In genomic region chr17:28926366-28926765, GRCh38 we compare ENCODE assay signal across 10 cellular contexts. TPM values are rescaled to one million over a fixed set of nuclear protein-coding genes. Genes with fewer than 3 reads are reported as not detected.
DNase-seq lines count a peak whose midpoint lies in the region; ATAC-seq, FAIRE-seq and TF ChIP-seq lines count a peak whose summit lies in the region.
"Had no signal": no experiment of that assay in that cellular context is flagged by ENCODE, and none has a peak within 500 bp of the region (broad histone marks: within the 10 kb centered on the region; RNA-seq: fewer than 3 reads in every experiment).

No MANE protein-coding gene starts in this region.

- no peaks in the 10 kb centered on the region for H3K9me1 ChIP-seq in endothelial cell of umbilical vein (replicated peaks; ENCODE audit: control insufficient read depth, extremely low read depth, insufficient read depth, low read length)

- peaks cover 3% of the 10 kb centered on the region for H3K27me3 Mint-ChIP-seq in HFFc6 (ENCODE audit: insufficient read depth)

- ATAC-seq in GM19328 (IDR thresholded peaks at IDR 0.05; ENCODE audit: unreplicated experiment) = no peak
- no peak for ATAC-seq in GM21526 (IDR thresholded peaks at IDR 0.05; ENCODE audit: low FRiP score, unreplicated experiment)

- H3K27me3 ChIP-seq in endothelial cell of umbilical vein (ENCODE audit: control insufficient read depth in 2 of 2, insufficient read depth in 2 of 2, low read length in 2 of 2) (no peaks in the 10 kb centered on the region), skeletal muscle tissue (ENCODE audit: control insufficient read depth in 3 of 3, insufficient read depth in 3 of 3, low read length in 3 of 3) (no peaks in the 10 kb centered on the region)

- no peak for TF ChIP-seq POLR2A in endothelial cell of umbilical vein (IDR thresholded peaks at IDR 0.05; ENCODE audit: low read depth, low read length)

- dilution Hi-C loops in endothelial cell of umbilical vein (cut with MboI; ENCODE audit: extremely low pct_ligation_motif_present, low sequenced_read_pairs) = no loop called here

- H3K4me1 ChIP-seq in endothelial cell of umbilical vein (ENCODE audit: control insufficient read depth, extremely low read depth, insufficient read depth, low read length) (peaks cover 22% of the 10 kb centered on the region), skeletal muscle tissue (ENCODE audit: control insufficient read depth in 3 of 3, insufficient read depth in 3 of 3, low read length in 3 of 3) (peaks cover 8 to 11% (median 11%) of the 10 kb centered on the region in 3 donors)

- H3K27ac ChIP-seq in endothelial cell of umbilical vein (ENCODE audit: insufficient read depth, low read depth, low read length) = peak overlapping the region; percentile 89
- peak overlapping the region; percentile 20 for H3K27ac ChIP-seq in skeletal muscle tissue (ENCODE audit: low read depth, low read length)

- peaks cover 15% of the 10 kb centered on the region for H3K9me3 Mint-ChIP-seq in HFFc6
- H3K9me3 Mint-ChIP-seq: endodermal cell had no signal

- no TSS peak for BruUV-seq in endothelial cell of umbilical vein (replicated peaks; lab: Mats Ljungman, UMichigan)

- peak overlapping the region; percentile 51 for H3K9ac ChIP-seq in endothelial cell of umbilical vein (replicated peaks; ENCODE audit: extremely low read depth, insufficient read depth, low read length)
- H3K9ac ChIP-seq in skeletal muscle tissue (ENCODE audit: low read depth in 1 of 3, low read length in 3 of 3) = peak overlapping the region in 1 of 3 donors; percentile 3

- POLR2A ChIA-PET in endothelial cell of umbilical vein (lab: Charles Lee) = interaction anchor here (0.6 kb wide), 1 partner anchor 80 kb away, joined by 3 read pairs; no protein-coding TSS in a partner anchor

- H3K36me3 ChIP-seq in endothelial cell of umbilical vein (ENCODE audit: control insufficient read depth in 2 of 2, extremely low read depth in 1 of 2, insufficient read depth in 2 of 2, low read length in 2 of 2) = peaks cover 0 to 8% of the 10 kb centered on the region in 2 experiments
- peaks cover 8 to 33% (median 26%) of the 10 kb centered on the region in 3 donors for H3K36me3 ChIP-seq in skeletal muscle tissue (ENCODE audit: control insufficient read depth in 3 of 3, insufficient read depth in 3 of 3, low read length in 3 of 3)

- H3K36me3 Mint-ChIP-seq in HFFc6 (ENCODE audit: low read depth) = peaks cover 57% of the 10 kb centered on the region

- intact Hi-C loops in endothelial cell of umbilical vein (cut with micrococcal nuclease) = loop anchor here (1.0 kb wide), 1 partner anchor 23 kb away; no protein-coding TSS in a partner anchor

- H3K27ac Mint-ChIP-seq in HFFc6 = peak overlapping the region; percentile 80

- peak overlapping the region; percentile 85 for H3K4me2 ChIP-seq in endothelial cell of umbilical vein (ENCODE audit: insufficient read depth, low read length)

- peak overlapping the region; percentile 15; the same call in 1 of the 2 replicates for H3K4me3 Mint-ChIP-seq in HFFc6
- H3K4me3 Mint-ChIP-seq: endodermal cell had no signal

- H3K9me3 ChIP-seq in endothelial cell of umbilical vein (replicated peaks; ENCODE audit: control insufficient read depth, insufficient read depth, low read length) (no peaks in the 10 kb centered on the region), skeletal muscle tissue (ENCODE audit: control insufficient read depth in 3 of 3, low read length in 3 of 3) (no peaks in the 10 kb centered on the region)

- H3K4me3 ChIP-seq in endothelial cell of umbilical vein (replicated peaks in 1 of 3; ENCODE audit: insufficient read depth in 1 of 3, low read depth in 1 of 3, low read length in 3 of 3) (no peak overlapping the region), skeletal muscle tissue (ENCODE audit: low read length in 3 of 3) (no peak overlapping the region)

- H4K20me1 ChIP-seq in endothelial cell of umbilical vein (replicated peaks; ENCODE audit: control insufficient read depth, extremely low read depth, insufficient read depth, low read length) = peaks cover 2% of the 10 kb centered on the region

- TF ChIP-seq CTCF in HFFc6 (IDR thresholded peaks at IDR 0.05) (no peak), endothelial cell of umbilical vein (IDR thresholded peaks at IDR 0.05; ENCODE audit: extremely low read depth in 1 of 2, insufficient read depth in 1 of 2, low read depth in 1 of 2, low read length in 2 of 2) (no peak)

- no peak for DNase-seq in HFFc6
- DNase-seq in RPMI7951 (ENCODE audit: low read depth) = peak; percentile 17
- DNase-seq in endothelial cell of umbilical vein (ENCODE audit: low read depth, low spot score) = no peak
- DNase-seq in NCI-H2227 (lab: John Stamatoyannopoulos, UW; ENCODE audit: unreplicated experiment) = no peak
- DNase-seq: endodermal cell, H7, NCI-H187 had no signal

- H3K79me2 ChIP-seq in endothelial cell of umbilical vein (ENCODE audit: control insufficient read depth, insufficient read depth, low read length) = peaks cover 37% of the 10 kb centered on the region

- H2AFZ ChIP-seq in endothelial cell of umbilical vein (ENCODE audit: low read depth, low read length) = no peak overlapping the region

- H3K4me1 Mint-ChIP-seq in HFFc6 (ENCODE audit: low read depth) = peaks cover 43% of the 10 kb centered on the region

- FAIRE-seq in endothelial cell of umbilical vein (lab: Jason Lieb, UNC) = no peak

- CTCF ChIA-PET in endothelial cell of umbilical vein (lab: Charles Lee) = interaction anchor here (0.6 to 5.3 kb wide), 10 partner anchors 10 to 200 kb away, joined by 3 to 28 read pairs (median 10); no protein-coding TSS in a partner anchor

TF ChIP-seq in endothelial cell of umbilical vein, 7 proteins besides CTCF, POLR2A, EP300 and RAD21:
- TF ChIP-seq MAX (IDR thresholded peaks at IDR 0.05; ENCODE audit: insufficient read depth, insufficient read length) (no peak), GATA2 (IDR thresholded peaks at IDR 0.05; ENCODE audit: insufficient read depth, insufficient read length, low read depth, low read length) (no peak), MYC (IDR thresholded peaks at IDR 0.05; ENCODE audit: low read depth, low read length) (no peak), JUN (IDR thresholded peaks at IDR 0.05; ENCODE audit: borderline replicate concordance, insufficient read depth, insufficient read length, low read depth) (no peak), FOS (IDR thresholded peaks at IDR 0.05; ENCODE audit: borderline replicate concordance, insufficient read depth, low read length) (no peak), POLR2AphosphoS5 (IDR thresholded peaks at IDR 0.05; ENCODE audit: insufficient read depth, low read depth, low read length) (no peak), EZH2 (IDR thresholded peaks at IDR 0.05; ENCODE audit: borderline replicate concordance, low read depth, low read length, severe bottlenecking) (no peak)
TF ChIP-seq in endothelial cell of umbilical vein: peak in this region for 0.

RNA-seq across cellular contexts. Expression of gene DHRS13, which starts 23.5 kb away (rescaled TPM):
- total RNA-seq in HFFc6 (2021; fragmentation: NEBNext Ultra II Directional; extraction: Animal tissue kit (Norgen Biotek cat#: 25700)) = 1 to 10 TPM; 1.5 to 3.0 (median 2.2) TPM
- total RNA-seq in RPMI7951 (2014; rRNA removed; shearing (Covaris generic)) = 5.4 and 6.0 TPM in 2 replicates
- 5.6 and 7.2 TPM in 2 replicates for total RNA-seq in endothelial cell of umbilical vein
- polyA plus RNA-seq in endothelial cell of umbilical vein = 8.2 and 9.3 TPM in 2 replicates
- polyA plus RNA-seq in endothelial cell of umbilical vein (2011; cell fraction: cytosol; rRNA removed) = 7.1 and 7.3 TPM in 2 replicates
- 5.3 and 6.0 TPM in 2 replicates for polyA plus RNA-seq in endothelial cell of umbilical vein (2011; cell fraction: nucleus; rRNA removed)
- 1.5 and 1.8 TPM in 2 replicates for polyA plus RNA-seq in endothelial cell of umbilical vein (2012)
- 2.4 and 3.6 TPM in 2 replicates for polyA minus RNA-seq in endothelial cell of umbilical vein
- 10.3 TPM for polyA minus RNA-seq in endothelial cell of umbilical vein (2011; cell fraction: cytosol; rRNA and poly(A)+ RNA removed)
- 2.5 TPM in 2 replicates for polyA minus RNA-seq in endothelial cell of umbilical vein (2011; cell fraction: nucleus; rRNA and poly(A)+ RNA removed)
- 5.7 TPM for total RNA-seq in skeletal muscle tissue

RNA-seq across cellular contexts. Expression of gene PHF12, which starts 25.0 kb away (rescaled TPM):
- 10 to 100 TPM; 26.4 to 33.6 (median 29.8) TPM for total RNA-seq in HFFc6 (2021; fragmentation: NEBNext Ultra II Directional; extraction: Animal tissue kit (Norgen Biotek cat#: 25700))
- 9.2 and 18.0 TPM in 2 replicates for total RNA-seq in RPMI7951 (2014; rRNA removed; shearing (Covaris generic))
- 36.4 and 44.2 TPM in 2 replicates for total RNA-seq in endothelial cell of umbilical vein
- 24.3 and 26.6 TPM in 2 replicates for polyA plus RNA-seq in endothelial cell of umbilical vein
- polyA plus RNA-seq in endothelial cell of umbilical vein (2011; cell fraction: cytosol; rRNA removed) = 19.5 and 23.3 TPM in 2 replicates
- 50.6 and 57.4 TPM in 2 replicates for polyA plus RNA-seq in endothelial cell of umbilical vein (2011; cell fraction: nucleus; rRNA removed)
- polyA plus RNA-seq in endothelial cell of umbilical vein (2012) = 25.2 and 26.2 TPM in 2 replicates
- 31.8 and 35.6 TPM in 2 replicates for polyA minus RNA-seq in endothelial cell of umbilical vein
- 16.9 TPM for polyA minus RNA-seq in endothelial cell of umbilical vein (2011; cell fraction: cytosol; rRNA and poly(A)+ RNA removed)
- 31.7 and 34.7 TPM in 2 replicates for polyA minus RNA-seq in endothelial cell of umbilical vein (2011; cell fraction: nucleus; rRNA and poly(A)+ RNA removed)
- 8.9 TPM for total RNA-seq in skeletal muscle tissue

RNA-seq across cellular contexts. Expression of gene FLOT2, which starts 28.8 kb away (rescaled TPM):
- total RNA-seq in HFFc6 (2021; fragmentation: NEBNext Ultra II Directional; extraction: Animal tissue kit (Norgen Biotek cat#: 25700)) = 10 to 100 TPM; 46.7 to 85.7 (median 77.9) TPM
- total RNA-seq in RPMI7951 (2014; rRNA removed; shearing (Covaris generic)) = 28.7 and 30.6 TPM in 2 replicates
- total RNA-seq in endothelial cell of umbilical vein (131 and 169 TPM in 2 replicates), skeletal muscle tissue (25.6 TPM)
- 180 and 184 TPM in 2 replicates for polyA plus RNA-seq in endothelial cell of umbilical vein
- polyA plus RNA-seq in endothelial cell of umbilical vein (2011; cell fraction: cytosol; rRNA removed) = 105 TPM in 2 replicates
- polyA plus RNA-seq in endothelial cell of umbilical vein (2011; cell fraction: nucleus; rRNA removed) = 77.0 and 84.7 TPM in 2 replicates
- 76.8 and 86.5 TPM in 2 replicates for polyA plus RNA-seq in endothelial cell of umbilical vein (2012)
- polyA minus RNA-seq in endothelial cell of umbilical vein = 187 and 214 TPM in 2 replicates
- polyA minus RNA-seq in endothelial cell of umbilical vein (2011; cell fraction: cytosol; rRNA and poly(A)+ RNA removed) = 70.7 TPM
- polyA minus RNA-seq in endothelial cell of umbilical vein (2011; cell fraction: nucleus; rRNA and poly(A)+ RNA removed) = 24.4 and 26.2 TPM in 2 replicates
